ENCODE assay signal across 1 cellular context in genomic region chr2:201182650-201183372, GRCh38.
TF ChIP-seq lines count a peak whose summit lies in the region.

CASP10 (plus strand) TSS chr2:201183141; CDS start chr2:201185778, 2,637 bp downstream.

TF ChIP-seq in K562, 482 proteins besides CTCF, POLR2A, EP300 and RAD21 (continued from another document and continues in another):
- TF ChIP-seq HINFP (tag; conservative IDR thresholded peaks at IDR 0.05; ENCODE audit: low read depth) (no peak), ID3 (CRISPR knock-in tag; IDR thresholded peaks at IDR 0.05) (no peak), ID3 (tag; IDR thresholded peaks at IDR 0.05) (peak; percentile 29; the same call in 1 of the 2 replicates), SREBF2 (CRISPR knock-in tag; IDR thresholded peaks at IDR 0.05) (no peak), E2F8 (IDR thresholded peaks at IDR 0.05; ENCODE audit: low read depth, partially characterized antibody) (peak; percentile 27), CHAMP1 (IDR thresholded peaks at IDR 0.05) (no peak), ZNF224 (CRISPR knock-in tag; IDR thresholded peaks at IDR 0.05) (no peak), ZKSCAN1 (IDR thresholded peaks at IDR 0.05; ENCODE audit: low read depth, low read length) (no peak), SETDB1 (IDR thresholded peaks at IDR 0.05; ENCODE audit: low read length) (no peak), MXD1 (CRISPR knock-in tag; IDR thresholded peaks at IDR 0.05; ENCODE audit: borderline replicate concordance, poor library complexity, severe bottlenecking) (no peak), HMG20B (CRISPR knock-in tag; IDR thresholded peaks at IDR 0.05) (no peak), PHTF2 (CRISPR knock-in tag; IDR thresholded peaks at IDR 0.05) (no peak), SMARCE1 (IDR thresholded peaks at IDR 0.05) (no peak), EZH2 (IDR thresholded peaks at IDR 0.05; ENCODE audit: borderline replicate concordance, low read depth, low read length) (no peak), GTF2E2 (tag; IDR thresholded peaks at IDR 0.05) (no peak), ZFP1 (CRISPR knock-in tag; IDR thresholded peaks at IDR 0.05) (no peak), FOXK1 (CRISPR knock-in tag; IDR thresholded peaks at IDR 0.05; ENCODE audit: borderline replicate concordance) (no peak), RFX5 (IDR thresholded peaks at IDR 0.05; ENCODE audit: low read depth, low read length) (no peak), ZNF780A (CRISPR knock-in tag; IDR thresholded peaks at IDR 0.05) (no peak), ZNF24 (IDR thresholded peaks at IDR 0.05) (no peak; the same call in 1 of the 2 replicates), CLOCK (CRISPR knock-in tag; IDR thresholded peaks at IDR 0.05; ENCODE audit: borderline replicate concordance) (no peak), WHSC1 (IDR thresholded peaks at IDR 0.05; ENCODE audit: low read length) (no peak), U2AF1 (optimal IDR thresholded peaks at IDR 0.05; ENCODE audit: low read depth, low read length) (no peak), KLF1 (tag; IDR thresholded peaks at IDR 0.05) (no peak), HNRNPUL1 (IDR thresholded peaks at IDR 0.05; ENCODE audit: low read length) (no peak), RBBP5 (IDR thresholded peaks at IDR 0.05; ENCODE audit: borderline replicate concordance, insufficient read depth, low read length, poor library complexity, severe bottlenecking) (no peak), NKRF (IDR thresholded peaks at IDR 0.05; ENCODE audit: borderline replicate concordance) (0 out of 2 replicates have a peak, but pooled peaks have one; percentile 21), CC2D1A (IDR thresholded peaks at IDR 0.05) (no peak), ZBTB17 (CRISPR knock-in tag; IDR thresholded peaks at IDR 0.05) (no peak), FOXA3 (CRISPR knock-in tag; conservative IDR thresholded peaks at IDR 0.05 in 1 of 2, IDR thresholded peaks at IDR 0.05 in 1 of 2) (0 out of 4 replicates have a peak, but pooled peaks of 1 of the 2 experiments have one; percentile 42), YY1 (IDR thresholded peaks at IDR 0.05; ENCODE audit: borderline replicate concordance in 1 of 3, control insufficient read depth in 1 of 3, extremely low read depth in 1 of 3, insufficient read depth in 3 of 3, insufficient read length in 1 of 3, insufficient replicate concordance in 2 of 3, low read depth in 1 of 3, low read length in 2 of 3) (peak in 1 of 3 experiments; percentile 11), TAF1 (IDR thresholded peaks at IDR 0.05; ENCODE audit: control insufficient read depth, extremely low read depth, insufficient read depth, low read length, severe bottlenecking) (peak; percentile 72), STAT5B (CRISPR knock-in tag; IDR thresholded peaks at IDR 0.05) (no peak), DEAF1 (CRISPR knock-in tag; IDR thresholded peaks at IDR 0.05) (0 out of 2 replicates have a peak, but pooled peaks have one; percentile 25), ZNF639 (CRISPR knock-in tag; conservative IDR thresholded peaks at IDR 0.05 in 1 of 2, IDR thresholded peaks at IDR 0.05 in 1 of 2) (no peak), RFX1 (IDR thresholded peaks at IDR 0.05) (no peak), TFAM (CRISPR knock-in tag; conservative IDR thresholded peaks at IDR 0.05) (no peak), BMI1 (IDR thresholded peaks at IDR 0.05; ENCODE audit: low read length) (no peak), FOXJ3 (CRISPR knock-in tag; IDR thresholded peaks at IDR 0.05) (no peak), RFX7 (CRISPR knock-in tag; IDR thresholded peaks at IDR 0.05) (no peak), GTF3C2 (IDR thresholded peaks at IDR 0.05; ENCODE audit: borderline replicate concordance, extremely low read depth, insufficient read length) (peak; percentile 20), MCM7 (IDR thresholded peaks at IDR 0.05) (no peak), GTF2A2 (tag; IDR thresholded peaks at IDR 0.05) (no peak), BHLHE40 (IDR thresholded peaks at IDR 0.05; ENCODE audit: low read length) (no peak), ZBED1 (IDR thresholded peaks at IDR 0.05) (no peak), ZNF311 (CRISPR knock-in tag; IDR thresholded peaks at IDR 0.05) (no peak)
